30 cellular contexts compared by ENCODE assay signal in the genomic region with DNA sequence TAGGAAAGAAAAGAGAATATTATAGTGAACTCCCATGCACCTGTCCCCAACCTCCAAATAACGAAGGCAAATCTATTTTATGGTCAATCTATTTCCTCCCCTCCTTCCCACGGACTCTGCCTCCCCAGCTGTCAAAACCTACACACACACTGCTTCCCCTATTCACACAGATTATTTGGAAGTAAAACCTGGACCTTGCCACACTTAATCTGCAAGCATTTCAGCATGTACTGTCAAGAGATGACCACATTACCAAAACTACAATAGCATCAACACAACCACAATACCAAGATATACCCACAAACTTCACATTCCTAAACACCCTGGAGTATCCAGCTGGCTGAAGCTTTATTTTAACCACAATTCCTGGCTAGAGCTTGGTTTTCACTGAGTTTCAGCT. TPM values are rescaled to one million over a fixed set of nuclear protein-coding genes. Genes with fewer than 3 reads are reported as not detected.
"Had no signal": no experiment of that assay in that cellular context is flagged by ENCODE, and none has a peak within 500 bp of the region (broad histone marks: within the 10 kb centered on the region; RNA-seq: fewer than 3 reads in every experiment).

No MANE protein-coding gene starts in this region.

- H3K9me3 ChIP-seq: body of pancreas, left ventricle myocardium inferior, neutrophil, pancreas, tibial artery had no signal

- H3K27ac Mint-ChIP-seq: activated naive CD8-positive, alpha-beta T cell treated with anti-CD3 and anti-CD28 coated beads, Interleukin-2, amount 10 ng/mL, durations not matched to agents 7 days and 5 days; activated T-helper 2 cell treated with anti-CD3 and anti-CD28 coated beads, Interferon-gamma antibody, Interleukin-2, Interleukin-4, amounts not matched to agents 10 μg/mL and 5 μg/mL and 100 μg/mL, durations not matched to agents 14 hours and 24 hours and 36 hours; stimulated activated effector memory CD8-positive, alpha-beta T cell treated with anti-CD3 and anti-CD28 coated beads, Interleukin-12 subunit alpha, Interleukin-12 subunit beta, amount 100 ng/mL, for 72 hours; stimulated activated naive CD8-positive, alpha-beta T cell treated with anti-CD3 and anti-CD28 coated beads, Interleukin-15, amount 100 ng/mL, for 72 hours had no signal

- H2AFZ ChIP-seq: hepatocyte had no signal

- H3K27ac ChIP-seq: body of pancreas, hepatocyte, left ventricle myocardium inferior, neutrophil, pancreas, skin epidermis, tibial artery, WERI-Rb-1 had no signal

- H3K9me3 Mint-ChIP-seq: activated naive CD8-positive, alpha-beta T cell treated with anti-CD3 and anti-CD28 coated beads, Interleukin-2, amount 10 ng/mL, durations not matched to agents 7 days and 5 days; activated T-helper 2 cell treated with anti-CD3 and anti-CD28 coated beads, Interferon-gamma antibody, Interleukin-2, Interleukin-4, amounts not matched to agents 10 μg/mL and 5 μg/mL and 100 μg/mL, durations not matched to agents 14 hours and 24 hours and 36 hours; naive thymus-derived CD8-positive, alpha-beta T cell; stimulated activated effector memory CD8-positive, alpha-beta T cell treated with anti-CD3 and anti-CD28 coated beads, Interleukin-12 subunit alpha, Interleukin-12 subunit beta, amount 100 ng/mL, for 72 hours; stimulated activated naive CD8-positive, alpha-beta T cell treated with anti-CD3 and anti-CD28 coated beads, Interleukin-15, amount 100 ng/mL, for 72 hours had no signal

- FAIRE-seq: endometrium, pancreas, TTC549 had no signal

- H3K36me3 ChIP-seq: left ventricle myocardium inferior, neutrophil, pancreas, tibial artery, WERI-Rb-1 had no signal

- H3K4me2 ChIP-seq: hepatocyte had no signal

- DNase-seq: activated CD4-positive, alpha-beta T cell treated with anti-CD3 and anti-CD28 coated beads for 1 hour; activated naive CD4-positive, alpha-beta T cell; activated T-cell treated with anti-CD3 and anti-CD28 coated beads, Interleukin-2, amount 50 U/mL, for 1 hour; amniotic stem cell; body of pancreas; erythroblast; foreskin melanocyte; glutamatergic neuron; kidney glomerular epithelial cell; left ventricle myocardium inferior; naive thymus-derived CD8-positive, alpha-beta T cell; pancreas; stimulated activated CD4-positive, alpha-beta T cell treated with anti-CD3 and anti-CD28 coated beads, Interleukin-2, amount 100 ng/mL, for 24 hours; stimulated activated naive CD8-positive, alpha-beta T cell treated with anti-CD3 and anti-CD28 coated beads, Interleukin-15, amount 100 ng/mL, for 72 hours; tibial artery; WERI-Rb-1 had no signal

- H3K4me3 ChIP-seq: body of pancreas, hepatocyte, left ventricle myocardium inferior, pancreas, skin epidermis, tibial artery had no signal

- H3K79me2 ChIP-seq: hepatocyte had no signal

- H3K4me3 Mint-ChIP-seq: activated naive CD8-positive, alpha-beta T cell treated with anti-CD3 and anti-CD28 coated beads, Interleukin-2, amount 10 ng/mL, durations not matched to agents 7 days and 5 days had no signal

- ATAC-seq: body of pancreas; naive thymus-derived CD8-positive, alpha-beta T cell; pancreas; stimulated activated effector memory CD8-positive, alpha-beta T cell treated with anti-CD3 and anti-CD28 coated beads, Interleukin-12 subunit alpha, Interleukin-12 subunit beta, amount 100 ng/mL, for 72 hours; stimulated activated naive CD8-positive, alpha-beta T cell treated with anti-CD3 and anti-CD28 coated beads, Interleukin-15, amount 100 ng/mL, for 72 hours had no signal

- H3K36me3 Mint-ChIP-seq: activated naive CD8-positive, alpha-beta T cell treated with anti-CD3 and anti-CD28 coated beads, Interleukin-2, amount 10 ng/mL, durations not matched to agents 7 days and 5 days; naive thymus-derived CD8-positive, alpha-beta T cell; stimulated activated effector memory CD8-positive, alpha-beta T cell treated with anti-CD3 and anti-CD28 coated beads, Interleukin-12 subunit alpha, Interleukin-12 subunit beta, amount 100 ng/mL, for 72 hours had no signal

RNA-seq across cellular contexts. Expression of a gene that starts 27.8 kb away (rescaled TPM):
- total RNA-seq: activated naive CD8-positive, alpha-beta T cell treated with anti-CD3 and anti-CD28 coated beads, Interleukin-2, amount 10 ng/mL, durations not matched to agents 7 days and 5 days; activated T-helper 2 cell treated with anti-CD3 and anti-CD28 coated beads, Interferon-gamma antibody, Interleukin-2, Interleukin-4, amounts not matched to agents 10 μg/mL and 5 μg/mL and 100 μg/mL, durations not matched to agents 14 hours and 24 hours and 36 hours; body of pancreas; cardiac septum; chondrocyte; fibroblast of lung; hepatocyte; left ventricle myocardium inferior; lung microvascular endothelial cell; naive thymus-derived CD8-positive, alpha-beta T cell; pancreas; T-helper 2 cell treated with Interferon-gamma antibody and Interleukin-4, amounts not matched to agents 100 ng/mL and 5 ng/mL, for 36 hours; urinary bladder had no signal
- polyA plus RNA-seq: fibroblast of lung; hepatocyte; naive thymus-derived CD8-positive, alpha-beta T cell; pancreas; urinary bladder had no signal

RNA-seq across cellular contexts. Expression of a gene that starts 31.4 kb away (rescaled TPM):
- total RNA-seq: activated naive CD8-positive, alpha-beta T cell treated with anti-CD3 and anti-CD28 coated beads, Interleukin-2, amount 10 ng/mL, durations not matched to agents 7 days and 5 days; activated T-helper 2 cell treated with anti-CD3 and anti-CD28 coated beads, Interferon-gamma antibody, Interleukin-2, Interleukin-4, amounts not matched to agents 10 μg/mL and 5 μg/mL and 100 μg/mL, durations not matched to agents 14 hours and 24 hours and 36 hours; body of pancreas; cardiac septum; chondrocyte; fibroblast of lung; hepatocyte; left ventricle myocardium inferior; lung microvascular endothelial cell; naive thymus-derived CD8-positive, alpha-beta T cell; pancreas; T-helper 2 cell treated with Interferon-gamma antibody and Interleukin-4, amounts not matched to agents 100 ng/mL and 5 ng/mL, for 36 hours; urinary bladder had no signal
- polyA plus RNA-seq: fibroblast of lung; hepatocyte; naive thymus-derived CD8-positive, alpha-beta T cell; pancreas; urinary bladder had no signal
